ENCODE assay signal across 9 cellular contexts in genomic region chr1:5994713-5995621, GRCh38. TPM values are rescaled to one million over a fixed set of nuclear protein-coding genes. Genes with fewer than 3 reads are reported as not detected.
A peak's percentile ranks its signal among the peaks of the same experiment; 100 is the strongest.
DNase-seq lines count a peak whose midpoint lies in the region; ATAC-seq, FAIRE-seq and TF ChIP-seq lines count a peak whose summit lies in the region.
"Had no signal": no experiment of that assay in that cellular context is flagged by ENCODE, and none has a peak within 500 bp of the region (broad histone marks: within the 10 kb centered on the region; RNA-seq: fewer than 3 reads in every experiment).

No MANE protein-coding gene starts in this region.

- no peak overlapping the region for H2AK5ac ChIP-seq in mesendoderm (ENCODE audit: low read length)

- H2BK120ac ChIP-seq in mesendoderm (ENCODE audit: low read depth, low read length) = no peak overlapping the region

- no peaks in the 10 kb centered on the region for H3K9me3 Mint-ChIP-seq in activated CD4-positive, alpha-beta T cell treated with anti-CD3 and anti-CD28 coated beads for 36 hours (ENCODE audit: low read depth)
- no peaks in the 10 kb centered on the region for H3K9me3 Mint-ChIP-seq in chondrocyte (ENCODE audit: low read depth)

- H3K27me3 Mint-ChIP-seq in activated CD4-positive, alpha-beta T cell treated with anti-CD3 and anti-CD28 coated beads for 36 hours = no peaks in the 10 kb centered on the region
- H3K27me3 Mint-ChIP-seq in chondrocyte (ENCODE audit: low read depth) = no peaks in the 10 kb centered on the region

- H3K79me2 ChIP-seq in mesendoderm (ENCODE audit: control insufficient read depth, insufficient read depth, low read length) = no peaks in the 10 kb centered on the region

- no CpG with 5 or more reads among the region's 29 CpGs for WGBS in mesendoderm (ENCODE audit: extremely low coverage, insufficient coverage, low lambda C conversion rate)

- H3K4me2 ChIP-seq in mesendoderm (ENCODE audit: low read length) = no peak overlapping the region

- H3K4me3 ChIP-seq in mesendoderm (ENCODE audit: low read length) = no peak overlapping the region

- H4K5ac ChIP-seq in mesendoderm (ENCODE audit: low read length) = no peak overlapping the region

- H3K18ac ChIP-seq in mesendoderm (ENCODE audit: low read length) = no peak overlapping the region

- H2BK15ac ChIP-seq in mesendoderm (replicated peaks; ENCODE audit: low read depth) = no peak overlapping the region

- H3K56ac ChIP-seq in mesendoderm (ENCODE audit: low read length) = no peak overlapping the region

- intact Hi-C loops in activated CD4-positive, alpha-beta T cell treated with anti-CD3 and anti-CD28 coated beads for 36 hours (cut with DNase I, micrococcal nuclease) = loop anchor here in 1 of 2 experiments (5.0 to 10.0 kb wide), 3 partner anchors 470 to 970 kb away; partner anchors contain the start of gene TNFRSF25

- H3K79me1 ChIP-seq in mesendoderm (ENCODE audit: low read length) = no peaks in the 10 kb centered on the region

- H2BK5ac ChIP-seq in mesendoderm (ENCODE audit: low read length) = no peak overlapping the region

- FAIRE-seq in GM12891 (lab: Jason Lieb, UNC) = peak; percentile 90

- H3K27ac ChIP-seq in mesendoderm (ENCODE audit: low read depth, low read length) = no peak overlapping the region

- no peak for TF ChIP-seq CTCF in chondrocyte (IDR thresholded peaks at IDR 0.05)

- H3K4me3 Mint-ChIP-seq in activated CD4-positive, alpha-beta T cell treated with anti-CD3 and anti-CD28 coated beads for 36 hours = peak overlapping the region; percentile 97
- H3K4me3 Mint-ChIP-seq in chondrocyte (ENCODE audit: unreplicated experiment) = no peak overlapping the region

- no peak overlapping the region for H3K4ac ChIP-seq in mesendoderm (ENCODE audit: low read depth, low read length)

- peak; percentile 33 for ATAC-seq in activated CD4-positive, alpha-beta T cell treated with anti-CD3 and anti-CD28 coated beads for 36 hours

- peaks cover 7% of the 10 kb centered on the region for H3K4me1 ChIP-seq in mesendoderm (ENCODE audit: control insufficient read depth, low read depth, low read length)

- H3K9ac ChIP-seq in mesendoderm (ENCODE audit: low read length) = no peak overlapping the region

- no peaks in the 10 kb centered on the region for H3K36me3 ChIP-seq in mesendoderm (ENCODE audit: control insufficient read depth, insufficient read depth, low read length)

- POLR2A ChIA-PET in activated CD4-positive, alpha-beta T cell treated with anti-CD3 and anti-CD28 coated beads for 36 hours (lab: Charles Lee) = interaction anchor here (1.3 to 1.4 kb wide), 2 partner anchors 30 to 31 kb away, joined by 5 to 6 read pairs; no protein-coding TSS in a partner anchor

- H3K27ac Mint-ChIP-seq in activated CD4-positive, alpha-beta T cell treated with anti-CD3 and anti-CD28 coated beads for 36 hours = peak overlapping the region; percentile 96
- H3K27ac Mint-ChIP-seq in chondrocyte (ENCODE audit: unreplicated experiment) = no peak overlapping the region

- H3K23ac ChIP-seq in mesendoderm (ENCODE audit: low read length) = no peak overlapping the region

- CTCF ChIA-PET in activated CD4-positive, alpha-beta T cell treated with anti-CD3 and anti-CD28 coated beads for 36 hours (lab: Charles Lee) = interaction anchor here (1.1 to 1.4 kb wide), 3 partner anchors 8 to 38 kb away, joined by 3 to 4 read pairs (median 4); no protein-coding TSS in a partner anchor

- no peak for TF ChIP-seq POLR2A in GM12891 (IDR thresholded peaks at IDR 0.05; ENCODE audit: low read depth, low read length)

- H3K36me3 Mint-ChIP-seq in activated CD4-positive, alpha-beta T cell treated with anti-CD3 and anti-CD28 coated beads for 36 hours (ENCODE audit: low read depth) = peaks cover 2% of the 10 kb centered on the region
- no peaks in the 10 kb centered on the region for H3K36me3 Mint-ChIP-seq in chondrocyte (ENCODE audit: low read depth)

- peaks cover 2% of the 10 kb centered on the region for H3K27me3 ChIP-seq in mesendoderm (ENCODE audit: insufficient read depth, low read length, poor library complexity)

- H4K8ac ChIP-seq in mesendoderm (ENCODE audit: low read depth, low read length) = no peak overlapping the region

- DNase-seq in GM12891 (ENCODE audit: insufficient read length, low spot score) (no peak), chondrocyte (ENCODE audit: low spot score) (peak; percentile 77), mesendoderm (no peak), NCI-H1436 (lab: John Stamatoyannopoulos, UW) (no peak), NCI-H1694 treated with DMSO at 0.1 percent for 48 hours (lab: John Stamatoyannopoulos, UW) (no peak), iPS-NIHi11 (ENCODE audit: low spot score) (no peak)
- peak; percentile 79 for DNase-seq in activated CD4-positive, alpha-beta T cell treated with anti-CD3 and anti-CD28 coated beads for 36 hours
- DNase-seq in stimulated activated CD4-positive, alpha-beta T cell treated with anti-CD3 and anti-CD28 coated beads, Interleukin-2, amount 100 ng/mL, for 4 hours (ENCODE audit: low read depth) = peak; percentile 40
- DNase-seq: mammary epithelial cell had no signal

- peaks cover 28% of the 10 kb centered on the region for H3K4me1 Mint-ChIP-seq in activated CD4-positive, alpha-beta T cell treated with anti-CD3 and anti-CD28 coated beads for 36 hours
- peaks cover 23% of the 10 kb centered on the region for H3K4me1 Mint-ChIP-seq in chondrocyte (ENCODE audit: low read depth)

TF ChIP-seq in GM12891, 5 proteins besides CTCF, POLR2A, EP300 and RAD21:
- TF ChIP-seq SPI1 (IDR thresholded peaks at IDR 0.05; ENCODE audit: low read depth, low read length) (no peak), TAF1 (IDR thresholded peaks at IDR 0.05; ENCODE audit: low read depth, low read length) (0 out of 2 replicates have a peak, but pooled peaks have one; percentile 26), POU2F2 (IDR thresholded peaks at IDR 0.05; ENCODE audit: low read depth, low read length) (no peak)

RNA-seq across cellular contexts. Expression of gene NPHP4, which starts 2.7 kb away (rescaled TPM):
- polyA plus RNA-seq in GM12891 (2012; ENCODE audit: low read depth, missing spikeins) = 4.0 TPM
- 10 to 100 TPM; 12.9 to 14.1 TPM for total RNA-seq in activated CD4-positive, alpha-beta T cell treated with anti-CD3 and anti-CD28 coated beads for 36 hours
- 7.6 to 11.9 TPM (median 8.7 TPM) in 3 replicates for total RNA-seq in chondrocyte
- 3.0 TPM for polyA plus RNA-seq in mesendoderm (2013, experiment 1 of 2)
- 3.0 TPM for polyA plus RNA-seq in mesendoderm (2013, experiment 2 of 2)

RNA-seq across cellular contexts. Expression of gene KCNAB2, which starts 50.7 kb away (rescaled TPM):
- 47.5 TPM for polyA plus RNA-seq in GM12891 (2012; ENCODE audit: low read depth, missing spikeins)
- total RNA-seq in activated CD4-positive, alpha-beta T cell treated with anti-CD3 and anti-CD28 coated beads for 36 hours = 100 to 1,000 TPM; 231 to 258 TPM
- total RNA-seq in chondrocyte = 4.2 to 7.3 TPM (median 5.2 TPM) in 3 replicates
- 1.1 TPM for polyA plus RNA-seq in mesendoderm (2013, experiment 1 of 2)
- 1.0 TPM for polyA plus RNA-seq in mesendoderm (2013, experiment 2 of 2)

Comparison
In these comparisons a context has a peak if more than half of its experiments do, and no peak if none do; other contexts are left out.
1. DNase-seq: peak in activated CD4-positive, alpha-beta T cell treated with anti-CD3 and anti-CD28 coated beads for 36 hours (single experiment), chondrocyte (single experiment) and stimulated activated CD4-positive, alpha-beta T cell treated with anti-CD3 and anti-CD28 coated beads, Interleukin-2, amount 100 ng/mL, for 4 hours (single experiment); none in GM12891 (single experiment), mesendoderm (single experiment), NCI-H1436 (single experiment), NCI-H1694 treated with DMSO at 0.1 percent for 48 hours (single experiment) and iPS-NIHi11 (single experiment).
2. RNA of gene KCNAB2, which starts 50.7 kb away (total RNA-seq): 231 to 258 TPM in activated CD4-positive, alpha-beta T cell treated with anti-CD3 and anti-CD28 coated beads for 36 hours; 4.2 to 7.3 TPM in chondrocyte; every median in the first group is over 10 times any median in the second.